ENCODE assay signal across 22 cellular contexts in genomic region chr6:21309791-21310190, GRCh38.
DNase-seq lines count a peak whose midpoint lies in the region; ATAC-seq, FAIRE-seq and TF ChIP-seq lines count a peak whose summit lies in the region.
"Had no signal": no experiment of that assay in that cellular context is flagged by ENCODE, and none has a peak within 500 bp of the region (broad histone marks: within the 10 kb centered on the region; RNA-seq: fewer than 3 reads in every experiment).

No MANE protein-coding gene starts in this region.

- H3K4me3 Mint-ChIP-seq in WTC11 = no peak overlapping the region
- H3K4me3 Mint-ChIP-seq: activated CD8-positive, alpha-beta T cell treated with anti-CD3 and anti-CD28 coated beads, Interleukin-2, amount 10 ng/mL, durations not matched to agents 7 days and 5 days; activated T-cell treated with anti-CD3 and anti-CD28 coated beads, Interleukin-2, amount 50 U/mL, for 4 hours; CD8-positive, alpha-beta memory T cell; H9; naive thymus-derived CD4-positive, alpha-beta T cell; stimulated activated memory B cell treated with anti-CD40 and anti-IgM and Interleukin-4, amounts not matched to agents 10 μg/mL and 1 μg/mL and 100 μg/mL, for 72 hours had no signal

- no peak for TF ChIP-seq CTCF in AG04450 (IDR thresholded peaks at IDR 0.05; ENCODE audit: low read depth, low read length)
- no peak for TF ChIP-seq CTCF in WTC11 (IDR thresholded peaks at IDR 0.05)
- no peak for TF ChIP-seq CTCF in fibroblast of lung (conservative IDR thresholded peaks at IDR 0.05 in 1 of 2, IDR thresholded peaks at IDR 0.05 in 1 of 2; ENCODE audit: low read depth in 1 of 2, low read length in 2 of 2)
- no peak for TF ChIP-seq CTCF in neural cell (IDR thresholded peaks at IDR 0.05; ENCODE audit: poor library complexity, severe bottlenecking)
- no peak for TF ChIP-seq CTCF in omental fat pad (IDR thresholded peaks at IDR 0.05)

- H3K9me3 Mint-ChIP-seq in WTC11 = no peaks in the 10 kb centered on the region
- H3K9me3 Mint-ChIP-seq: activated naive CD4-positive, alpha-beta T cell treated with anti-CD3 and anti-CD28 coated beads, Interleukin-2, amount 50 U/mL, for 72 hours; activated T-cell treated with anti-CD3 and anti-CD28 coated beads, Interleukin-2, amount 50 U/mL, for 4 hours; H9; stimulated activated memory B cell treated with anti-CD40 and anti-IgM and Interleukin-4, amounts not matched to agents 10 μg/mL and 1 μg/mL and 100 μg/mL, for 72 hours had no signal

- H3K9me2 ChIP-seq in neural cell (ENCODE audit: insufficient read depth, low read length) = no peaks in the 10 kb centered on the region

- H3K4me3 ChIP-seq in AG04450 (ENCODE audit: low read depth, low read length) (peak overlapping the region; percentile 41), fibroblast of lung (replicated peaks in 1 of 4; ENCODE audit: control extremely low read depth in 1 of 4, insufficient read depth in 1 of 4, low read depth in 3 of 4, low read length in 4 of 4) (peak overlapping the region; percentile 8 to 30 (median 25)), neural cell (ENCODE audit: low read length) (peak overlapping the region; percentile 32)
- H3K4me3 ChIP-seq: heart right ventricle, lung, tibial artery had no signal

- H3K27me3 ChIP-seq in AG04450 (ENCODE audit: control insufficient read depth, insufficient read depth, low read length) (peaks cover 4% of the 10 kb centered on the region), fibroblast of lung (ENCODE audit: control insufficient read depth, insufficient read depth, low read length) (no peaks in the 10 kb centered on the region), neural cell (ENCODE audit: insufficient read depth, low read depth, low read length) (no peaks in the 10 kb centered on the region)
- H3K27me3 ChIP-seq: heart right ventricle, tibial artery had no signal

- no peak for TF ChIP-seq RAD21 in neural cell (conservative IDR thresholded peaks at IDR 0.05)

- peaks cover 18% of the 10 kb centered on the region for H3K4me1 Mint-ChIP-seq in WTC11
- H3K4me1 Mint-ChIP-seq: CD8-positive, alpha-beta memory T cell; naive thymus-derived CD4-positive, alpha-beta T cell; stimulated activated memory B cell treated with anti-CD40 and anti-IgM and Interleukin-4, amounts not matched to agents 10 μg/mL and 1 μg/mL and 100 μg/mL, for 72 hours had no signal

- ATAC-seq in WTC11 = peak; percentile 22; the same call in 1 of the 2 replicates
- no peak for ATAC-seq in omental fat pad (ENCODE audit: low FRiP score)
- ATAC-seq: activated CD8-positive, alpha-beta T cell treated with anti-CD3 and anti-CD28 coated beads, Interleukin-2, amount 10 ng/mL, durations not matched to agents 7 days and 5 days; activated naive CD4-positive, alpha-beta T cell treated with anti-CD3 and anti-CD28 coated beads, Interleukin-2, amount 50 U/mL, for 72 hours; activated T-cell treated with anti-CD3 and anti-CD28 coated beads, Interleukin-2, amount 50 U/mL, for 4 hours; heart right ventricle; naive thymus-derived CD4-positive, alpha-beta T cell; Right ventricle myocardium inferior; stimulated activated memory B cell treated with anti-CD40 and anti-IgM and Interleukin-4, amounts not matched to agents 10 μg/mL and 1 μg/mL and 100 μg/mL, for 72 hours had no signal

- H3K9ac ChIP-seq in fibroblast of lung (ENCODE audit: insufficient read depth, low read length) (no peak overlapping the region), neural cell (ENCODE audit: low read length) (peak overlapping the region; percentile 41)

- no peaks in the 10 kb centered on the region for H3F3A ChIP-seq in neural cell (ENCODE audit: insufficient read depth, low read length, poor library complexity, severe bottlenecking)

- CTCF ChIA-PET in AG04450 (lab: Charles Lee) (no interaction called here), WTC11 (lab: Charles Lee) (no interaction called here)

- POLR2A ChIA-PET in AG04450 (lab: Yijun Ruan, JAX) (no interaction called here), WTC11 (lab: Charles Lee) (interaction anchor here (0.7 kb wide), 1 partner anchor 13 kb away, joined by 3 read pairs; no protein-coding TSS in a partner anchor)

- H4K20me1 ChIP-seq in fibroblast of lung (ENCODE audit: control insufficient read depth, extremely low read depth, insufficient read depth, low read length) = no peaks in the 10 kb centered on the region
- H4K20me1 ChIP-seq in neural cell (ENCODE audit: insufficient read depth) = no peaks in the 10 kb centered on the region

- no peaks in the 10 kb centered on the region for H3K4me1 ChIP-seq in fibroblast of lung (ENCODE audit: control insufficient read depth, extremely low read depth, insufficient read depth, low read length)
- H3K4me1 ChIP-seq: tibial artery had no signal

- no peaks in the 10 kb centered on the region for H3K27me3 Mint-ChIP-seq in WTC11 (ENCODE audit: low read depth)

- 0 out of 2 replicates have a peak overlapping the region, but pooled peaks have one; percentile 62 for H3K27ac Mint-ChIP-seq in WTC11
- H3K27ac Mint-ChIP-seq: activated CD8-positive, alpha-beta T cell treated with anti-CD3 and anti-CD28 coated beads, Interleukin-2, amount 10 ng/mL, durations not matched to agents 7 days and 5 days; activated naive CD4-positive, alpha-beta T cell treated with anti-CD3 and anti-CD28 coated beads, Interleukin-2, amount 50 U/mL, for 72 hours; naive thymus-derived CD4-positive, alpha-beta T cell; stimulated activated memory B cell treated with anti-CD40 and anti-IgM and Interleukin-4, amounts not matched to agents 10 μg/mL and 1 μg/mL and 100 μg/mL, for 72 hours had no signal

- H3K4me2 ChIP-seq in fibroblast of lung (ENCODE audit: extremely low read depth, insufficient read depth, low read length) (peak overlapping the region; percentile 73), neural cell (ENCODE audit: low read length) (no peak overlapping the region)

- DNase-seq in AG04450 (ENCODE audit: low read depth, low spot score) (no peak), WTC11 (ENCODE audit: low spot score) (no peak), fibroblast of lung (ENCODE audit: low read depth in 2 of 2) (peak in 1 of 2 donors; percentile 31), GM19239 (ENCODE audit: insufficient read length, low spot score) (no peak), NCI-H2196 (lab: John Stamatoyannopoulos, UW; ENCODE audit: unreplicated experiment) (no peak), omental fat pad (ENCODE audit: low spot score) (no peak)
- no peak for DNase-seq in stimulated activated CD4-positive, alpha-beta T cell treated with anti-CD3 and anti-CD28 coated beads, Interleukin-2, amount 100 ng/mL, for 24 hours
- DNase-seq: activated CD8-positive, alpha-beta T cell treated with anti-CD3 and anti-CD28 coated beads, Interleukin-2, amount 10 ng/mL, durations not matched to agents 7 days and 5 days; activated T-cell treated with anti-CD3 and anti-CD28 coated beads, Interleukin-2, amount 50 U/mL, for 4 hours; CD8-positive, alpha-beta memory T cell; H9; heart right ventricle; naive thymus-derived CD4-positive, alpha-beta T cell; NCI-H2029 treated with DMSO at 0.1 percent for 48 hours; NCI-H524 treated with DMSO at 0.1 percent for 48 hours; tibial artery had no signal

- H3K36me3 ChIP-seq in fibroblast of lung (ENCODE audit: control insufficient read depth, insufficient read depth, low read length) (no peaks in the 10 kb centered on the region), neural cell (ENCODE audit: insufficient read depth, low read length) (no peaks in the 10 kb centered on the region)
- H3K36me3 ChIP-seq: heart right ventricle, tibial artery had no signal

- H3K9me3 ChIP-seq in AG04450 (ENCODE audit: control insufficient read depth, insufficient read depth, low read length) (no peaks in the 10 kb centered on the region; the same call in 1 of the 2 replicates), fibroblast of lung (ENCODE audit: control insufficient read depth, insufficient read depth, low read depth, low read length) (no peaks in the 10 kb centered on the region), neural cell (ENCODE audit: low read length) (no peaks in the 10 kb centered on the region)
- H3K9me3 ChIP-seq: heart right ventricle, tibial artery had no signal

- H3K36me3 Mint-ChIP-seq in WTC11 = no peaks in the 10 kb centered on the region
- H3K36me3 Mint-ChIP-seq: activated naive CD4-positive, alpha-beta T cell treated with anti-CD3 and anti-CD28 coated beads, Interleukin-2, amount 50 U/mL, for 72 hours; CD8-positive, alpha-beta memory T cell; naive thymus-derived CD4-positive, alpha-beta T cell; stimulated activated memory B cell treated with anti-CD40 and anti-IgM and Interleukin-4, amounts not matched to agents 10 μg/mL and 1 μg/mL and 100 μg/mL, for 72 hours had no signal

- peak overlapping the region; percentile 29 for H2AFZ ChIP-seq in fibroblast of lung (ENCODE audit: low read length)
- H2AFZ ChIP-seq in neural cell (ENCODE audit: low read depth, low read length) = no peak overlapping the region

- TF ChIP-seq EP300 in neural cell (conservative IDR thresholded peaks at IDR 0.05; ENCODE audit: poor library complexity, severe bottlenecking) = no peak

- H3K27ac ChIP-seq in AG04450 (ENCODE audit: low read depth, low read length) (no peak overlapping the region), fibroblast of lung (ENCODE audit: insufficient read depth, low read length) (no peak overlapping the region), neural cell (ENCODE audit: low read length) (peak overlapping the region; percentile 65)
- H3K27ac ChIP-seq: heart right ventricle, tibial artery, VCaP had no signal

- H3K79me2 ChIP-seq in fibroblast of lung (ENCODE audit: control insufficient read depth, insufficient read depth, low read length) (no peaks in the 10 kb centered on the region), neural cell (replicated peaks; ENCODE audit: insufficient read depth, low read length) (no peaks in the 10 kb centered on the region)

- FAIRE-seq in GM19239 (lab: Jason Lieb, UNC) = no peak

TF ChIP-seq in WTC11, 78 proteins besides CTCF, POLR2A, EP300 and RAD21 (continues in another document):
- TF ChIP-seq GABPB1 (CRISPR knock-in tag; IDR thresholded peaks at IDR 0.05) = 0 out of 2 replicates have a peak, but pooled peaks have one; percentile 19

TF ChIP-seq in neural cell, 6 proteins besides CTCF, POLR2A, EP300 and RAD21:
- no peak for TF ChIP-seq POLR2AphosphoS5 (IDR thresholded peaks at IDR 0.05)
TF ChIP-seq in neural cell: peak in this region for 0.
